27 cellular contexts compared by ENCODE assay signal in the genomic region with DNA sequence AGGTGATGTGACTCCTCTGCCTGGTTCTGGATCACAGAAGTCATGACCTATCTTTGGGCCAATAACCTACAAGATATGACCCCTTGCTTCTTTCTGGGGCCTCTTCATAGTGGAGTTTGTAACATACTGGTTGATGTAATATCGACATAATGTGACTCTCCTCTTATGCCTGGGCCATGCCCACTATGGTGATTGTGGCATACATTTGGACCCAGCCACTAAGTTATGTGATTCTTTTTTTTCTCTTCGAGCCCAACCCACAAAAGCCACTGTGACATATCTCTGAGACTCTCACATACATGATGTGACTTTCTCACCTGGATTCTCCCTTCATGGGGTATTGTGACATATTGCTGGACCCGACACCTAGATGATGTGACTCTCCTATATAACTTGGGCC.
"Had no signal": no experiment of that assay in that cellular context is flagged by ENCODE, and none has a peak within 500 bp of the region (broad histone marks: within the 10 kb centered on the region; RNA-seq: fewer than 3 reads in every experiment).

No MANE protein-coding gene starts in this region.

- ATAC-seq: stimulated activated effector memory CD8-positive, alpha-beta T cell treated with anti-CD3 and anti-CD28 coated beads, Interleukin-12 subunit alpha, Interleukin-12 subunit beta, amount 100 ng/mL, for 72 hours; stimulated activated memory B cell treated with anti-CD40 and anti-IgM and Interleukin-4, amounts not matched to agents 10 μg/mL and 1 μg/mL and 100 μg/mL, for 72 hours; stimulated activated naive B cell treated with anti-CD40 and anti-IgM and Interleukin-4, amounts not matched to agents 10 μg/mL and 1 μg/mL and 100 μg/mL, for 72 hours; upper lobe of right lung had no signal

- H3K27me3 Mint-ChIP-seq: stimulated activated memory B cell treated with anti-CD40 and anti-IgM and Interleukin-4, amounts not matched to agents 10 μg/mL and 1 μg/mL and 100 μg/mL, for 72 hours; stimulated activated naive B cell treated with anti-CD40 and anti-IgM and Interleukin-4, amounts not matched to agents 10 μg/mL and 1 μg/mL and 100 μg/mL, for 72 hours; stimulated activated naive CD8-positive, alpha-beta T cell treated with anti-CD3 and anti-CD28 coated beads, Interleukin-15, Interleukin-2, amounts not matched to agents 100 ng/mL and 50 ng/mL, for 24 hours; type B pancreatic cell had no signal

- H3K36me3 ChIP-seq: stomach, suprapubic skin, thoracic aorta, thyroid gland, tibial artery, tibial nerve, transverse colon, upper lobe of left lung, upper lobe of right lung, uterus, vagina had no signal

- H3K27ac ChIP-seq: stomach, suprapubic skin, testis, thoracic aorta, thyroid gland, tibial artery, tibial nerve, transverse colon, upper lobe of left lung, upper lobe of right lung, uterus, vagina had no signal

- H3K4me3 Mint-ChIP-seq: stimulated activated effector memory CD8-positive, alpha-beta T cell treated with anti-CD3 and anti-CD28 coated beads, Interleukin-12 subunit alpha, Interleukin-12 subunit beta, amount 100 ng/mL, for 72 hours; stimulated activated memory B cell treated with anti-CD40 and anti-IgM and Interleukin-4, amounts not matched to agents 10 μg/mL and 1 μg/mL and 100 μg/mL, for 72 hours; stimulated activated naive B cell treated with anti-CD40 and anti-IgM and Interleukin-4, amounts not matched to agents 10 μg/mL and 1 μg/mL and 100 μg/mL, for 72 hours; stimulated activated naive CD8-positive, alpha-beta T cell treated with anti-CD3 and anti-CD28 coated beads, Interleukin-15, Interleukin-2, amounts not matched to agents 100 ng/mL and 50 ng/mL, for 24 hours; type B pancreatic cell had no signal

- H3K9me3 ChIP-seq: stomach, suprapubic skin, testis, thoracic aorta, thyroid gland, tibial artery, tibial nerve, transverse colon, upper lobe of left lung, upper lobe of right lung, uterus, vagina had no signal

- H3K27me3 ChIP-seq: stomach, suprapubic skin, testis, thyroid gland, tibial artery, tibial nerve, transverse colon, upper lobe of left lung, upper lobe of right lung, uterus, vagina had no signal

- DNase-seq: stimulated activated CD4-positive, alpha-beta T cell treated with anti-CD3 and anti-CD28 coated beads, Interleukin-2, amount 100 ng/mL, for 24 hours; stimulated activated CD4-positive, alpha-beta T cell treated with anti-CD3 and anti-CD28 coated beads, Interleukin-2, amount 100 ng/mL, for 48 hours; stimulated activated CD4-positive, alpha-beta T cell treated with anti-CD3 and anti-CD28 coated beads, Interleukin-4, amount 100 ng/mL, for 1 hour; stimulated activated CD4-positive, alpha-beta T cell treated with anti-CD3 and anti-CD28 coated beads, Interleukin-4, amount 100 ng/mL, for 24 hours; stimulated activated CD4-positive, alpha-beta T cell treated with anti-CD3 and anti-CD28 coated beads, Interleukin-4, amount 100 ng/mL, for 4 hours; stimulated activated CD8-positive, alpha-beta memory T cell treated with anti-CD3 and anti-CD28 coated beads, Interleukin-4, amount 100 ng/mL, for 48 hours; stimulated activated naive B cell treated with anti-CD40 and anti-IgM and Interleukin-4, amounts not matched to agents 10 μg/mL and 1 μg/mL and 100 μg/mL, for 72 hours; stimulated activated naive CD4-positive, alpha-beta T cell; stimulated activated naive CD4-positive, alpha-beta T cell treated with Interleukin-2 at 50 U/mL for 16 hours; stomach; substantia nigra; testis; thyroid gland; tibial artery; transverse colon; trophoblast cell; upper lobe of left lung; upper lobe of right lung; uterus had no signal

- H3K4me1 Mint-ChIP-seq: stimulated activated effector memory CD8-positive, alpha-beta T cell treated with anti-CD3 and anti-CD28 coated beads, Interleukin-12 subunit alpha, Interleukin-12 subunit beta, amount 100 ng/mL, for 72 hours had no signal

- H3K27ac Mint-ChIP-seq: stimulated activated effector memory CD8-positive, alpha-beta T cell treated with anti-CD3 and anti-CD28 coated beads, Interleukin-12 subunit alpha, Interleukin-12 subunit beta, amount 100 ng/mL, for 72 hours; stimulated activated memory B cell treated with anti-CD40 and anti-IgM and Interleukin-4, amounts not matched to agents 10 μg/mL and 1 μg/mL and 100 μg/mL, for 72 hours; stimulated activated naive B cell treated with anti-CD40 and anti-IgM and Interleukin-4, amounts not matched to agents 10 μg/mL and 1 μg/mL and 100 μg/mL, for 72 hours; stimulated activated naive CD8-positive, alpha-beta T cell treated with anti-CD3 and anti-CD28 coated beads, Interleukin-15, Interleukin-2, amounts not matched to agents 100 ng/mL and 50 ng/mL, for 24 hours; type B pancreatic cell had no signal

- H3K4me1 ChIP-seq: stomach, suprapubic skin, testis, thyroid gland, tibial artery, tibial nerve, transverse colon, upper lobe of left lung, upper lobe of right lung, uterus, vagina had no signal

- H3K36me3 Mint-ChIP-seq: stimulated activated effector memory CD8-positive, alpha-beta T cell treated with anti-CD3 and anti-CD28 coated beads, Interleukin-12 subunit alpha, Interleukin-12 subunit beta, amount 100 ng/mL, for 72 hours; stimulated activated memory B cell treated with anti-CD40 and anti-IgM and Interleukin-4, amounts not matched to agents 10 μg/mL and 1 μg/mL and 100 μg/mL, for 72 hours; stimulated activated naive B cell treated with anti-CD40 and anti-IgM and Interleukin-4, amounts not matched to agents 10 μg/mL and 1 μg/mL and 100 μg/mL, for 72 hours; type B pancreatic cell had no signal

- H3K9me3 Mint-ChIP-seq: stimulated activated effector memory CD8-positive, alpha-beta T cell treated with anti-CD3 and anti-CD28 coated beads, Interleukin-12 subunit alpha, Interleukin-12 subunit beta, amount 100 ng/mL, for 72 hours; stimulated activated memory B cell treated with anti-CD40 and anti-IgM and Interleukin-4, amounts not matched to agents 10 μg/mL and 1 μg/mL and 100 μg/mL, for 72 hours; stimulated activated naive B cell treated with anti-CD40 and anti-IgM and Interleukin-4, amounts not matched to agents 10 μg/mL and 1 μg/mL and 100 μg/mL, for 72 hours; stimulated activated naive CD8-positive, alpha-beta T cell treated with anti-CD3 and anti-CD28 coated beads, Interleukin-15, Interleukin-2, amounts not matched to agents 100 ng/mL and 50 ng/mL, for 24 hours; type B pancreatic cell had no signal

- H3K4me3 ChIP-seq: stomach, suprapubic skin, testis, thoracic aorta, thyroid gland, tibial artery, tibial nerve, transverse colon, upper lobe of left lung, upper lobe of right lung, uterus, vagina had no signal
